In the genomic region with DNA sequence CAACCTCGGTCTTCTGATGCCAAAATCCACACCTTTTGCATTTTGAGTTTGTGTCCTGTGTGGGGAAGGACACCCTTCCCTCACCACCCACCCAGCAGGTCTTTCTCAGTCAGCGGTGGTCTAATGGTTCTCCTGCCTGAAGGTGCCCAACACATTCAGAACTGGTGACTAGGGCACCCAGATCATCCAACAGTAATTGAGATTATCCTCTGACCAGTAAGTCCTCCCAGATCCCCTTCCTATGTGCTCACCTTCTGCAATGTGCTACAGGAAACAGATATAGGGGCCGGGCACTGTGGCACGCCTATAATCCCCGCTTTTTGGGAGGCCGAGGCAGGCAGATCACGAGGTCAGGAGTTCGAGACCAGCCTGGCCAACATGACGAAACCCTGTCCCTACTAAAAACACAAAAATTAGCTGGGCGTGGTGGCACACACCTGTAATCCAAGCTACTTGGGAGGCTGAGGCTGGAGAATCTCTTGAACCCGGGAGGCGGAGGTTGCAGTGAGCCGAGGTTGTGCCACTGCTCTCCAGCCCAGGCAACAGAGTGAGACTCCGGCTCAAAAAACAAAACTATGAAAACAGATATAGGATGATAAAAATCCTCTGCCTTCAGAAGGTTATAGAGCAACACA, we compare ENCODE assay signal across 21 cellular contexts.
"Had no signal": no experiment of that assay in that cellular context is flagged by ENCODE, and none has a peak within 500 bp of the region (broad histone marks: within the 10 kb centered on the region; RNA-seq: fewer than 3 reads in every experiment).

No MANE protein-coding gene starts in this region.

- H3K27ac ChIP-seq: body of pancreas, left lung, parathyroid adenoma, spleen had no signal

- H3K4me3 Mint-ChIP-seq: activated naive CD8-positive, alpha-beta T cell treated with anti-CD3 and anti-CD28 coated beads, Interleukin-2, amount 50 U/mL, for 24 hours; mesothelial cell of epicardium had no signal

- H3K9me3 ChIP-seq: body of pancreas, left lung, spleen, thoracic aorta had no signal

- DNase-seq: activated CD4-positive, alpha-beta T cell treated with anti-CD3 and anti-CD28 coated beads, Interleukin-2, amount 50 U/mL, for 4 hours; activated effector memory CD4-positive, alpha-beta T cell treated with anti-CD3 and anti-CD28 coated beads, Interleukin-2, amount 50 U/mL, for 16 hours; activated naive CD4-positive, alpha-beta T cell treated with anti-CD3 and anti-CD28 coated beads, Interleukin-2, amount 50 U/mL, for 16 hours; activated naive CD8-positive, alpha-beta T cell treated with anti-CD3 and anti-CD28 coated beads, Interleukin-2, amount 50 U/mL, for 24 hours; activated T-cell treated with anti-CD3 and anti-CD28 coated beads for 4 hours; body of pancreas; dermis blood vessel endothelial cell; effector CD8-positive, alpha-beta T cell; erythroblast; foreskin melanocyte; hippocampal formation; kidney glomerular epithelial cell; left lung; spleen; stimulated activated CD4-positive, alpha-beta T cell treated with anti-CD3 and anti-CD28 coated beads, Interleukin-4, amount 100 ng/mL, for 1 hour; stimulated activated naive CD4-positive, alpha-beta T cell; T-helper 1 cell had no signal

- H3K9me3 Mint-ChIP-seq: activated naive CD8-positive, alpha-beta T cell treated with anti-CD3 and anti-CD28 coated beads, Interleukin-2, amount 50 U/mL, for 24 hours; mesothelial cell of epicardium; nephron had no signal

- H3K27me3 ChIP-seq: body of pancreas, left lung, spleen had no signal

- ATAC-seq: activated naive CD8-positive, alpha-beta T cell treated with anti-CD3 and anti-CD28 coated beads, Interleukin-2, amount 50 U/mL, for 24 hours; body of pancreas had no signal

- H3K4me1 ChIP-seq: left lung had no signal

- H3K36me3 ChIP-seq: left lung, spleen, thoracic aorta had no signal

- H3K27ac Mint-ChIP-seq: activated naive CD8-positive, alpha-beta T cell treated with anti-CD3 and anti-CD28 coated beads, Interleukin-2, amount 50 U/mL, for 24 hours had no signal

- H3K4me3 ChIP-seq: body of pancreas, left lung, spleen, thoracic aorta had no signal

- H3K36me3 Mint-ChIP-seq: mesothelial cell of epicardium had no signal

- H3K4me1 Mint-ChIP-seq: activated naive CD8-positive, alpha-beta T cell treated with anti-CD3 and anti-CD28 coated beads, Interleukin-2, amount 50 U/mL, for 24 hours had no signal
